Comparison of ENCODE assay signal across 22 cellular contexts in the genomic region with DNA sequence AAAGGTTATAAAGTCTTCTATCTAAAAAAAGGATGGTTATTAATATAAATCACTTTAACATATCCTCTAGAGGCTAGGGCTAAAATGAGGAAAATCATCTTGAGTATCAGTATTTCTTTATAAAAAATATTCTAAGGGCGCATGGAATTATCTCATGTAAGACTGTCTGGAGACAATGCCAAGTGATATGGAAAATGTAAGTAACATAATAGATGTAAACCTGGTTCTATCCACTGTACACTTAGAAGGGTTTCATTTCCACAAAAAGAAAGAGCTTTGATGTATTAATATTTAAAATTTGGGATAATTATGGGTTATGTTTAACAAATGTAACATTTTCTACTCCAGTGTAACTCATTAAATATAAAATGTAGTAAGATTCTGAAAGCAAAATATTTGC.
DNase-seq lines count a peak whose midpoint lies in the region; TF ChIP-seq lines count a peak whose summit lies in the region.
"Had no signal": no experiment of that assay in that cellular context is flagged by ENCODE, and none has a peak within 500 bp of the region (broad histone marks: within the 10 kb centered on the region; RNA-seq: fewer than 3 reads in every experiment).

No MANE protein-coding gene starts in this region.

- H3K27me3 Mint-ChIP-seq in activated naive CD4-positive, alpha-beta T cell treated with anti-CD3 and anti-CD28 coated beads, Interleukin-2, amount 10 ng/mL, durations not matched to agents 7 days and 5 days, result no peaks in the 10 kb centered on the region
- no peaks in the 10 kb centered on the region for H3K27me3 Mint-ChIP-seq in activated naive CD8-positive, alpha-beta T cell
- H3K27me3 Mint-ChIP-seq: CD8-positive, alpha-beta memory T cell; progenitor cell of endocrine pancreas had no signal

- H3K27ac ChIP-seq in OCI-LY7 (ENCODE audit: low read depth, low read length, poor library complexity, severe bottlenecking) (no peak overlapping the region), mammary epithelial cell (ENCODE audit: insufficient read depth, low read depth, low read length) (no peak overlapping the region), MM.1S (ENCODE audit: low read length) (no peak overlapping the region)
- H3K27ac ChIP-seq: brain microvascular endothelial cell, left lung, right lobe of liver, SK-N-MC, upper lobe of right lung had no signal

- CTCF ChIA-PET in activated naive CD4-positive, alpha-beta T cell treated with anti-CD3 and anti-CD28 coated beads, Interleukin-2, amount 10 ng/mL, durations not matched to agents 7 days and 5 days (lab: Charles Lee), result interaction anchor here (1.0 to 2.1 kb wide), 3 partner anchors 9 to 15 kb away, joined by 3 to 5 read pairs (median 4); no protein-coding TSS in a partner anchor
- CTCF ChIA-PET in OCI-LY7 (lab: Charles Lee; ENCODE audit: unreplicated experiment) (no interaction called here), mammary epithelial cell (lab: Charles Lee; ENCODE audit: low non-redundant PET) (no interaction called here)

- POLR2A ChIA-PET in OCI-LY7 (lab: Charles Lee), result interaction anchor here (1.1 kb wide), 1 partner anchor 108 kb away, joined by 3 read pairs; no protein-coding TSS in a partner anchor

- in situ Hi-C loops in mammary epithelial cell (cut with MboI; ENCODE audit: low sequenced_read_pairs in 2 of 2), result no loop called here

- peaks cover 32% of the 10 kb centered on the region for H3K36me3 Mint-ChIP-seq in activated naive CD4-positive, alpha-beta T cell treated with anti-CD3 and anti-CD28 coated beads, Interleukin-2, amount 10 ng/mL, durations not matched to agents 7 days and 5 days
- H3K36me3 Mint-ChIP-seq in activated naive CD8-positive, alpha-beta T cell, result peaks cover 2% of the 10 kb centered on the region
- H3K36me3 Mint-ChIP-seq: CD8-positive, alpha-beta memory T cell; WTC11 had no signal

- H3K4me1 Mint-ChIP-seq in activated naive CD4-positive, alpha-beta T cell treated with anti-CD3 and anti-CD28 coated beads, Interleukin-2, amount 10 ng/mL, durations not matched to agents 7 days and 5 days, result peaks cover 74% of the 10 kb centered on the region
- H3K4me1 Mint-ChIP-seq in activated naive CD8-positive, alpha-beta T cell (ENCODE audit: low read depth), result peaks cover 73% of the 10 kb centered on the region
- H3K4me1 Mint-ChIP-seq: WTC11 had no signal

- H3K4me1 ChIP-seq in OCI-LY7 (ENCODE audit: insufficient read depth, low read length, poor library complexity, severe bottlenecking) (peaks cover 12% of the 10 kb centered on the region), mammary epithelial cell (ENCODE audit: insufficient read depth, low read length) (no peaks in the 10 kb centered on the region), MM.1S (ENCODE audit: low read length) (no peaks in the 10 kb centered on the region)
- H3K4me1 ChIP-seq: left lung, right lobe of liver, upper lobe of right lung had no signal

- H3K79me2 ChIP-seq in OCI-LY7 (ENCODE audit: insufficient read depth, low read depth, low read length), result no peaks in the 10 kb centered on the region
- no peaks in the 10 kb centered on the region for H3K79me2 ChIP-seq in mammary epithelial cell (ENCODE audit: insufficient read depth, low read length)
- H3K79me2 ChIP-seq in MM.1S (ENCODE audit: low read length), result no peaks in the 10 kb centered on the region

- H3K4me3 ChIP-seq in OCI-LY7 (ENCODE audit: low read depth, low read length, poor library complexity, severe bottlenecking) (no peak overlapping the region), mammary epithelial cell (replicated peaks in 1 of 3; ENCODE audit: insufficient read depth in 1 of 3, low read depth in 2 of 3, low read length in 3 of 3) (no peak overlapping the region), MM.1S (ENCODE audit: low read length) (no peak overlapping the region)
- H3K4me3 ChIP-seq: left lung, right lobe of liver, SK-N-MC, upper lobe of right lung had no signal

- H4K20me1 ChIP-seq in OCI-LY7 (ENCODE audit: insufficient read depth, low read length) (no peaks in the 10 kb centered on the region), mammary epithelial cell (ENCODE audit: insufficient read depth, low read length) (no peaks in the 10 kb centered on the region), MM.1S (ENCODE audit: insufficient read depth, low read length) (no peaks in the 10 kb centered on the region)

- H3K9me3 ChIP-seq in OCI-LY7 (ENCODE audit: low read length) (no peaks in the 10 kb centered on the region), mammary epithelial cell (replicated peaks; ENCODE audit: insufficient read depth, low read length) (no peaks in the 10 kb centered on the region), MM.1S (replicated peaks; ENCODE audit: insufficient read depth, low read length) (no peaks in the 10 kb centered on the region)
- H3K9me3 ChIP-seq: left lung, right lobe of liver, upper lobe of right lung had no signal

- H2AFZ ChIP-seq in OCI-LY7 (ENCODE audit: low read length), result peak overlapping the region; percentile 30; the same call in 1 of the 2 replicates
- H2AFZ ChIP-seq in mammary epithelial cell (ENCODE audit: low read depth, low read length), result no peak overlapping the region
- H2AFZ ChIP-seq in MM.1S (ENCODE audit: low read length), result no peak overlapping the region

- H3K9me3 Mint-ChIP-seq in activated naive CD4-positive, alpha-beta T cell treated with anti-CD3 and anti-CD28 coated beads, Interleukin-2, amount 10 ng/mL, durations not matched to agents 7 days and 5 days, result peaks cover 15% of the 10 kb centered on the region
- no peaks in the 10 kb centered on the region for H3K9me3 Mint-ChIP-seq in activated naive CD8-positive, alpha-beta T cell (ENCODE audit: low read depth)
- H3K9me3 Mint-ChIP-seq: CD8-positive, alpha-beta memory T cell; WTC11 had no signal

- 96% methylated on average over 1 of the region's 1 CpG for WGBS in mammary epithelial cell (ENCODE audit: low coverage, missing lambda C conversion rate)

- dilution Hi-C loops in mammary epithelial cell (cut with HindIII; ENCODE audit: low sequenced_read_pairs), result no loop called here

- H3K36me3 ChIP-seq in OCI-LY7 (ENCODE audit: insufficient read depth, low read length) (no peaks in the 10 kb centered on the region), mammary epithelial cell (ENCODE audit: insufficient read depth, low read length) (no peaks in the 10 kb centered on the region), MM.1S (replicated peaks; ENCODE audit: insufficient read depth, low read length) (no peaks in the 10 kb centered on the region)
- H3K36me3 ChIP-seq: brain microvascular endothelial cell, left lung, right lobe of liver, upper lobe of right lung had no signal

- no peak for DNase-seq in activated naive CD4-positive, alpha-beta T cell treated with anti-CD3 and anti-CD28 coated beads, Interleukin-2, amount 10 ng/mL, durations not matched to agents 7 days and 5 days
- DNase-seq in activated naive CD4-positive, alpha-beta T cell treated with Interleukin-2 at 50 U/mL for 16 hours, result no peak
- DNase-seq in OCI-LY7 (ENCODE audit: low spot score), result no peak
- no peak for DNase-seq in NCI-H2081 (lab: John Stamatoyannopoulos, UW)
- DNase-seq in mammary epithelial cell, result no peak
- DNase-seq in MM.1S, result no peak
- DNase-seq: brain microvascular endothelial cell; CD8-positive, alpha-beta memory T cell; DMS153; GOT3; Kasumi-1; left lung; mesendoderm; MV-4-11; NCI-H1436 treated with DMSO at 0.1 percent for 48 hours; right lobe of liver; stimulated activated CD4-positive, alpha-beta T cell treated with anti-CD3 and anti-CD28 coated beads, Interleukin-2, amount 100 ng/mL, for 48 hours; upper lobe of right lung had no signal

- H3K4me3 Mint-ChIP-seq in activated naive CD4-positive, alpha-beta T cell treated with anti-CD3 and anti-CD28 coated beads, Interleukin-2, amount 10 ng/mL, durations not matched to agents 7 days and 5 days, result peak overlapping the region; percentile 49
- peak overlapping the region; percentile 51 for H3K4me3 Mint-ChIP-seq in activated naive CD8-positive, alpha-beta T cell
- H3K4me3 Mint-ChIP-seq: WTC11 had no signal

- intact Hi-C loops in OCI-LY7 (cut with micrococcal nuclease; ENCODE audit: unreplicated experiment), result loop anchor here (5.0 to 10.0 kb wide), 2 partner anchors 49 to 207 kb away; no protein-coding TSS in a partner anchor
- intact Hi-C loops in mammary epithelial cell (cut with micrococcal nuclease), result no loop called here

- peak overlapping the region; percentile 93 for H3K27ac Mint-ChIP-seq in activated naive CD4-positive, alpha-beta T cell treated with anti-CD3 and anti-CD28 coated beads, Interleukin-2, amount 10 ng/mL, durations not matched to agents 7 days and 5 days
- peak overlapping the region; percentile 92 for H3K27ac Mint-ChIP-seq in activated naive CD8-positive, alpha-beta T cell
- H3K27ac Mint-ChIP-seq: progenitor cell of endocrine pancreas, WTC11 had no signal

- BruUV-seq in OCI-LY7 (replicated peaks; lab: Mats Ljungman, UMichigan) (no TSS peak), mammary epithelial cell (replicated peaks; lab: Mats Ljungman, UMichigan) (no TSS peak)

- H3K27me3 ChIP-seq in mammary epithelial cell (ENCODE audit: insufficient read depth, low read length) (no peaks in the 10 kb centered on the region), MM.1S (replicated peaks; ENCODE audit: insufficient read depth, low read length) (no peaks in the 10 kb centered on the region)
- H3K27me3 ChIP-seq: brain microvascular endothelial cell, left lung, right lobe of liver, upper lobe of right lung had no signal

- H3K4me2 ChIP-seq in OCI-LY7 (ENCODE audit: low read length), result no peak overlapping the region
- no peak overlapping the region for H3K4me2 ChIP-seq in mammary epithelial cell (ENCODE audit: insufficient read depth, low read depth, low read length)
- H3K4me2 ChIP-seq in MM.1S (ENCODE audit: low read depth, low read length), result no peak overlapping the region

- H3K9me2 ChIP-seq in OCI-LY7 (ENCODE audit: insufficient read depth, low read length), result no peaks in the 10 kb centered on the region
- no peaks in the 10 kb centered on the region for H3K9me2 ChIP-seq in MM.1S (replicated peaks; ENCODE audit: insufficient read depth, low read length)

- H3K9ac ChIP-seq in mammary epithelial cell (ENCODE audit: insufficient read depth, low read length), result no peak overlapping the region
- no peak overlapping the region for H3K9ac ChIP-seq in MM.1S (ENCODE audit: low read length)

- no peaks in the 10 kb centered on the region for H3F3A ChIP-seq in MM.1S (ENCODE audit: insufficient read depth, low read length)

- no peak for TF ChIP-seq CTCF in OCI-LY7 (conservative IDR thresholded peaks at IDR 0.05; ENCODE audit: low read length)
- TF ChIP-seq CTCF in mammary epithelial cell (conservative IDR thresholded peaks at IDR 0.05 in 1 of 2, IDR thresholded peaks at IDR 0.05 in 1 of 2; ENCODE audit: extremely low read depth in 1 of 2, insufficient read depth in 1 of 2, low read depth in 1 of 2, low read length in 2 of 2), result no peak
- no peak for TF ChIP-seq CTCF in MM.1S (IDR thresholded peaks at IDR 0.05; ENCODE audit: low read length)
